In the genomic region with DNA sequence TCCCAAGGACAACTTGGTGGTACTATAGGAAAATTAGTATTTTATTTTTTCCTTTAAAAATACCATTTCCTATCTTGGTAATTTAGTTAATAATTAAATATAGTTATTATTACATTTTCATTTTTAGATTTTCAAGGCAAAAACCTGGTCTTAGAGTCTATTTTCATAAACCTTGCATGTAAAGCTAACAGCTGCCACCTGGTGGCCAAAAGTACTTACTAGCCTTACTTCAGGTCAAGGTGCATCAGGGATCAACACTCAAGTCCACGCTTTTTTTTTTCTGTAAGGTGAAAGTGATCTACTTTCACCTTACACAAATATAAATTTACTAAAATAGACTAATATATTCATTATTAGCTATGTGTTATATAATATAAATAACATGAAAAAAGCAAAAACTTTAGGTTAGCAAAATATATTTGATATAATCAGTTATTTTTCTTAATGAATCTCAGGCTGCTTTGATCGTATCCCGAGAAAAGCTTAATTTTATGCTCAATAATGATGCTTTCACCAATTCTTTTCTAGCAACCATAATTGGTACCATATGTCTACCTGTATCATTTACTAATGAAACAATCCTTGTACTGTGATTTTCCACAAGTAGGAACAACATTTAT, we compare ENCODE assay signal across 8 cellular contexts.
DNase-seq lines count a peak whose midpoint lies in the region; ATAC-seq and TF ChIP-seq lines count a peak whose summit lies in the region.

No MANE protein-coding gene starts in this region.

- H3K27ac Mint-ChIP-seq in HFFc6 = no peak overlapping the region

- no TSS peak for BruUV-seq in mammary epithelial cell (replicated peaks; lab: Mats Ljungman, UMichigan)

- no peak overlapping the region for H3K9ac ChIP-seq in mammary epithelial cell (ENCODE audit: insufficient read depth, low read length)

- no peak overlapping the region for H3K4me3 ChIP-seq in mammary epithelial cell (replicated peaks in 1 of 3; ENCODE audit: insufficient read depth in 1 of 3, low read depth in 2 of 3, low read length in 3 of 3)

- CTCF ChIA-PET in mammary epithelial cell (lab: Charles Lee; ENCODE audit: low non-redundant PET) = no interaction called here

- DNase-seq in DMS79 treated with DMSO at 0.1 percent for 48 hours (lab: John Stamatoyannopoulos, UW) = peak; percentile 25
- DNase-seq in HFFc6 = peak; percentile 50
- peak; percentile 79 for DNase-seq in NCI-H2107 treated with DMSO at 0.1 percent for 48 hours (lab: John Stamatoyannopoulos, UW; ENCODE audit: unreplicated experiment)
- DNase-seq in mammary epithelial cell = peak; percentile 57
- DNase-seq in islet precursor cell = peak; percentile 72
- peak; percentile 22 to 47 for DNase-seq in stimulated activated CD4-positive, alpha-beta T cell treated with anti-CD3 and anti-CD28 coated beads, Interleukin-1b, Interleukin-23, amount 100 ng/mL, for 1 hour (ENCODE audit: low read depth in 2 of 2)

- WGBS in mammary epithelial cell (ENCODE audit: low coverage, missing lambda C conversion rate) = 50% methylated on average over 3 of the region's 3 CpGs

- dilution Hi-C loops in mammary epithelial cell (cut with HindIII; ENCODE audit: low sequenced_read_pairs) = no loop called here

- no peaks in the 10 kb centered on the region for H3K79me2 ChIP-seq in mammary epithelial cell (ENCODE audit: insufficient read depth, low read length)

- no peaks in the 10 kb centered on the region for H3K4me1 Mint-ChIP-seq in HFFc6 (ENCODE audit: low read depth)

- intact Hi-C loops in mammary epithelial cell (cut with micrococcal nuclease) = loop anchor here (1.0 kb wide), 2 partner anchors 62 to 66 kb away; partner anchors contain the start of genes PIGN and RELCH

- peak; percentile 95 for TF ChIP-seq CTCF in HFFc6 (IDR thresholded peaks at IDR 0.05)
- TF ChIP-seq CTCF in VCaP (conservative IDR thresholded peaks at IDR 0.05) = peak; percentile 86
- peak; percentile 79 to 81 for TF ChIP-seq CTCF in mammary epithelial cell (conservative IDR thresholded peaks at IDR 0.05 in 1 of 2, IDR thresholded peaks at IDR 0.05 in 1 of 2; ENCODE audit: extremely low read depth in 1 of 2, insufficient read depth in 1 of 2, low read depth in 1 of 2, low read length in 2 of 2)

- no peaks in the 10 kb centered on the region for H3K9me3 Mint-ChIP-seq in HFFc6

- H2AFZ ChIP-seq in mammary epithelial cell (ENCODE audit: low read depth, low read length) = no peak overlapping the region

- ATAC-seq in HG03139 (IDR thresholded peaks at IDR 0.05; ENCODE audit: unreplicated experiment) = no peak

- no peaks in the 10 kb centered on the region for H4K20me1 ChIP-seq in mammary epithelial cell (ENCODE audit: insufficient read depth, low read length)

- no peak overlapping the region for H3K27ac ChIP-seq in VCaP
- H3K27ac ChIP-seq in mammary epithelial cell (ENCODE audit: insufficient read depth, low read depth, low read length) = no peak overlapping the region

- in situ Hi-C loops in mammary epithelial cell (cut with MboI; ENCODE audit: low sequenced_read_pairs in 2 of 2) = loop anchor here (5.0 kb wide), 1 partner anchor 62 kb away; the partner anchor contains the start of genes PIGN (in 2 of the 2) and RELCH (in 2 of the 2)

- H3K27me3 Mint-ChIP-seq in HFFc6 (ENCODE audit: insufficient read depth) = no peaks in the 10 kb centered on the region; the same call in 1 of the 2 replicates

- no peaks in the 10 kb centered on the region for H3K27me3 ChIP-seq in mammary epithelial cell (ENCODE audit: insufficient read depth, low read length)

- no peak overlapping the region for H3K4me2 ChIP-seq in mammary epithelial cell (ENCODE audit: insufficient read depth, low read depth, low read length)

- no peak overlapping the region for H3K4me3 Mint-ChIP-seq in HFFc6

- H3K9me3 ChIP-seq in mammary epithelial cell (replicated peaks; ENCODE audit: insufficient read depth, low read length) = no peaks in the 10 kb centered on the region

- H3K36me3 Mint-ChIP-seq in HFFc6 (ENCODE audit: low read depth) = no peaks in the 10 kb centered on the region

- H3K4me1 ChIP-seq in mammary epithelial cell (ENCODE audit: insufficient read depth, low read length) = no peaks in the 10 kb centered on the region

- peaks cover 4% of the 10 kb centered on the region for H3K36me3 ChIP-seq in mammary epithelial cell (ENCODE audit: insufficient read depth, low read length)

Comparison
In these comparisons a context has a peak if more than half of its experiments do, and no peak if none do; other contexts are left out.
1. DNase-seq: peak in every context shown above with its lines; median percentile 79 in NCI-H2107 treated with DMSO at 0.1 percent for 48 hours; 72 in islet precursor cell; 57 in mammary epithelial cell; 50 in HFFc6; 34 in stimulated activated CD4-positive, alpha-beta T cell treated with anti-CD3 and anti-CD28 coated beads, Interleukin-1b, Interleukin-23, amount 100 ng/mL, for 1 hour; 25 in DMS79 treated with DMSO at 0.1 percent for 48 hours.